In the genomic region with DNA sequence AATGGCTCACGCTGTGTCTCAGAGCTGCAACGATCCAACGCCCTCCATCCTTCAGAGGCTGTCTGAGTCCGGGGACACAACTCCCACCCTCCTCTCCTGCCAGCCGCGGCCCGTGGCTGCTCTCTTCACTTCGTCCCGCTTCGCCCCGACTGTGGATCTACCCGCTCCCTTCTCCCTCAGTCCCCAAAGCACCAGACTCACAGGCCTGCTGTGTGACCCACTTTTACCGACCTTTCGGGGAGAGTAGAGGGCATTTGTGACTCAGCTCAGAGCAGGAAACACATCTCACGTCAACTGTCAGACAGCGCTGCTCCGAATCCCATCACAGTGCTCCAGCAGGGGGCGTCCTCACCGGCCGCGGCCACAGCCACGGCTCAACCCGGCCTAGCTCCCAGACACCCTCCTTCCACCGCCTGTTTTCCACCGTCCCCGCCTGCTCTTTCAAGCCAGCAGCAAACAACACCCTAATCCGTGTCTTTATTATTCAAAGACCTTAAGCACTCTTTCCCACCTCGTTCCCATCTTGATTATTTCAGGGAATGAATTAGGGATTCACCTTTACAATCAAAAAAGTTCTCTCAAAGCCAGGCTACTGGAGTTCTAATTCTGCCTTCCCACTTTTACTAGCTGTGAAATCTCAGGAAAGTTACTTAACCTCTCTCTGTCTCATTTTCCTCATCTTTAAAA, we compare ENCODE assay signal across 1 cellular context.
TF ChIP-seq lines count a peak whose summit lies in the region.

No MANE protein-coding gene starts in this region.

TF ChIP-seq in HepG2, 621 proteins besides CTCF, POLR2A, EP300 and RAD21 (continued from another document):
- TF ChIP-seq FOXP1 (IDR thresholded peaks at IDR 0.05) (no peak), FOXP1 (CRISPR knock-in tag; IDR thresholded peaks at IDR 0.05) (no peak), ZBTB38 (CRISPR knock-in tag; IDR thresholded peaks at IDR 0.05) (no peak), ZNF562 (CRISPR knock-in tag; IDR thresholded peaks at IDR 0.05; ENCODE audit: borderline replicate concordance) (no peak), ZMAT3 (CRISPR knock-in tag; conservative IDR thresholded peaks at IDR 0.05) (no peak), NAIF1 (CRISPR knock-in tag; IDR thresholded peaks at IDR 0.05; ENCODE audit: borderline replicate concordance) (no peak), ZNF510 (CRISPR knock-in tag; IDR thresholded peaks at IDR 0.05; ENCODE audit: low read depth) (no peak), PPARG (CRISPR knock-in tag; conservative IDR thresholded peaks at IDR 0.05) (no peak), ZSCAN20 (CRISPR knock-in tag; IDR thresholded peaks at IDR 0.05; ENCODE audit: borderline replicate concordance) (no peak), RORA (CRISPR knock-in tag; IDR thresholded peaks at IDR 0.05) (no peak), FOXO4 (CRISPR knock-in tag; conservative IDR thresholded peaks at IDR 0.05) (no peak), THYN1 (CRISPR knock-in tag; IDR thresholded peaks at IDR 0.05; ENCODE audit: borderline replicate concordance, low read depth) (no peak), ZNF749 (CRISPR knock-in tag; IDR thresholded peaks at IDR 0.05; ENCODE audit: borderline replicate concordance) (no peak), UBTF (CRISPR knock-in tag; IDR thresholded peaks at IDR 0.05) (0 out of 2 replicates have a peak, but pooled peaks have one; percentile 49), ZBTB40 (IDR thresholded peaks at IDR 0.05) (no peak), ZBTB40 (CRISPR knock-in tag; IDR thresholded peaks at IDR 0.05) (no peak), ZNF136 (CRISPR knock-in tag; IDR thresholded peaks at IDR 0.05; ENCODE audit: low read depth) (no peak), MAF1 (CRISPR knock-in tag; IDR thresholded peaks at IDR 0.05; ENCODE audit: borderline replicate concordance) (no peak), TBX2 (CRISPR knock-in tag; IDR thresholded peaks at IDR 0.05; ENCODE audit: borderline replicate concordance) (peak; percentile 47; the same call in 1 of the 2 replicates), ZNF225 (CRISPR knock-in tag; IDR thresholded peaks at IDR 0.05) (no peak), SIX1 (CRISPR knock-in tag; IDR thresholded peaks at IDR 0.05; ENCODE audit: borderline replicate concordance) (no peak), ZBED4 (CRISPR knock-in tag; IDR thresholded peaks at IDR 0.05; ENCODE audit: borderline replicate concordance) (no peak)
- TF ChIP-seq, protein P1, sequence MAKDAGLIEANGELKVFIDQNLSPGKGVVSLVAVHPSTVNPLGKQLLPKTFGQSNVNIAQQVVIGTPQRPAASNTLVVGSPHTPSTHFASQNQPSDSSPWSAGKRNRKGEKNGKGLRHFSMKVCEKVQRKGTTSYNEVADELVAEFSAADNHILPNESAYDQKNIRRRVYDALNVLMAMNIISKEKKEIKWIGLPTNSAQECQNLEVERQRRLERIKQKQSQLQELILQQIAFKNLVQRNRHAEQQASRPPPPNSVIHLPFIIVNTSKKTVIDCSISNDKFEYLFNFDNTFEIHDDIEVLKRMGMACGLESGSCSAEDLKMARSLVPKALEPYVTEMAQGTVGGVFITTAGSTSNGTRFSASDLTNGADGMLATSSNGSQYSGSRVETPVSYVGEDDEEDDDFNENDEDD (CRISPR knock-in tag; IDR thresholded peaks at IDR 0.05; ENCODE audit: borderline replicate concordance), result no peak
- TF ChIP-seq, protein P2, sequence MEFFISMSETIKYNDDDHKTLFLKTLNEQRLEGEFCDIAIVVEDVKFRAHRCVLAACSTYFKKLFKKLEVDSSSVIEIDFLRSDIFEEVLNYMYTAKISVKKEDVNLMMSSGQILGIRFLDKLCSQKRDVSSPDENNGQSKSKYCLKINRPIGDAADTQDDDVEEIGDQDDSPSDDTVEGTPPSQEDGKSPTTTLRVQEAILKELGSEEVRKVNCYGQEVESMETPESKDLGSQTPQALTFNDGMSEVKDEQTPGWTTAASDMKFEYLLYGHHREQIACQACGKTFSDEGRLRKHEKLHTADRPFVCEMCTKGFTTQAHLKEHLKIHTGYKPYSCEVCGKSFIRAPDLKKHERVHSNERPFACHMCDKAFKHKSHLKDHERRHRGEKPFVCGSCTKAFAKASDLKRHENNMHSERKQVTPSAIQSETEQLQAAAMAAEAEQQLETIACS (CRISPR knock-in tag; IDR thresholded peaks at IDR 0.05), result no peak
